ENCODE assay signal across 11 cellular contexts in genomic region chr10:125820705-125821104, GRCh38. TPM values are rescaled to one million over a fixed set of nuclear protein-coding genes. Genes with fewer than 3 reads are reported as not detected.
A peak's percentile ranks its signal among the peaks of the same experiment; 100 is the strongest.
DNase-seq lines count a peak whose midpoint lies in the region; ATAC-seq and TF ChIP-seq lines count a peak whose summit lies in the region.
"Had no signal": no experiment of that assay in that cellular context is flagged by ENCODE, and none has a peak within 500 bp of the region (broad histone marks: within the 10 kb centered on the region; RNA-seq: fewer than 3 reads in every experiment).

No MANE protein-coding gene starts in this region.

- ATAC-seq in GM21825 (IDR thresholded peaks at IDR 0.05; ENCODE audit: unreplicated experiment) (peak; percentile 32), HG03442 (IDR thresholded peaks at IDR 0.05; ENCODE audit: unreplicated experiment) (peak; percentile 57)

- no peaks in the 10 kb centered on the region for H3K9me3 Mint-ChIP-seq in activated naive CD4-positive, alpha-beta T cell treated with anti-CD3 and anti-CD28 coated beads, Interleukin-2, amount 50 U/mL, for 24 hours
- H3K9me3 Mint-ChIP-seq in progenitor cell of endocrine pancreas (ENCODE audit: low read depth), result no peaks in the 10 kb centered on the region

- no peak overlapping the region for H3K27ac Mint-ChIP-seq in activated naive CD4-positive, alpha-beta T cell treated with anti-CD3 and anti-CD28 coated beads, Interleukin-2, amount 50 U/mL, for 24 hours
- H3K27ac Mint-ChIP-seq in progenitor cell of endocrine pancreas, result peak overlapping the region; percentile 40

- no peak for DNase-seq in activated naive CD4-positive, alpha-beta T cell treated with anti-CD3 and anti-CD28 coated beads, Interleukin-2, amount 50 U/mL, for 16 hours
- DNase-seq in progenitor cell of endocrine pancreas (ENCODE audit: low spot score, unreplicated experiment) (no peak), NCI-H446 (lab: John Stamatoyannopoulos, UW) (no peak), SIG-M5 (lab: John Stamatoyannopoulos, UW) (no peak), DMS53 (lab: John Stamatoyannopoulos, UW) (no peak)
- DNase-seq: activated CD8-positive, alpha-beta memory T cell treated with anti-CD3 and anti-CD28 coated beads, Interleukin-2, amount 50 U/mL, for 4 hours; NCI-H1694 had no signal

- no peaks in the 10 kb centered on the region for H3K27me3 Mint-ChIP-seq in activated naive CD4-positive, alpha-beta T cell treated with anti-CD3 and anti-CD28 coated beads, Interleukin-2, amount 50 U/mL, for 24 hours
- H3K27me3 Mint-ChIP-seq in progenitor cell of endocrine pancreas, result no peaks in the 10 kb centered on the region

- peak overlapping the region; percentile 76 for H3K4me3 Mint-ChIP-seq in activated naive CD4-positive, alpha-beta T cell treated with anti-CD3 and anti-CD28 coated beads, Interleukin-2, amount 50 U/mL, for 24 hours
- peak overlapping the region; percentile 52 for H3K4me3 Mint-ChIP-seq in progenitor cell of endocrine pancreas (ENCODE audit: low read depth)

- H3K4me1 Mint-ChIP-seq in activated naive CD4-positive, alpha-beta T cell treated with anti-CD3 and anti-CD28 coated beads, Interleukin-2, amount 50 U/mL, for 24 hours, result no peaks in the 10 kb centered on the region
- H3K4me1 Mint-ChIP-seq in progenitor cell of endocrine pancreas (ENCODE audit: low read depth), result peaks cover 8% of the 10 kb centered on the region

- TF ChIP-seq CTCF in progenitor cell of endocrine pancreas (IDR thresholded peaks at IDR 0.05; ENCODE audit: unreplicated experiment), result no peak

- H3K36me3 Mint-ChIP-seq in activated naive CD4-positive, alpha-beta T cell treated with anti-CD3 and anti-CD28 coated beads, Interleukin-2, amount 50 U/mL, for 24 hours, result no peaks in the 10 kb centered on the region
- no peaks in the 10 kb centered on the region for H3K36me3 Mint-ChIP-seq in progenitor cell of endocrine pancreas (ENCODE audit: insufficient read depth)

RNA-seq across cellular contexts. Expression of gene UROS, which starts 2.4 kb away (rescaled TPM):
- 45.0 and 47.8 TPM in 2 replicates for total RNA-seq in progenitor cell of endocrine pancreas

RNA-seq across cellular contexts. Expression of gene BCCIP, which starts 2.6 kb away (rescaled TPM):
- 69.8 and 70.4 TPM in 2 replicates for total RNA-seq in progenitor cell of endocrine pancreas

RNA-seq across cellular contexts. Expression of gene MMP21, which starts 45.1 kb away (rescaled TPM):
- not detected in 2 replicates for total RNA-seq in progenitor cell of endocrine pancreas
- total RNA-seq: SJSA1 had no signal
